9 cellular contexts compared by ENCODE assay signal in the genomic region with DNA sequence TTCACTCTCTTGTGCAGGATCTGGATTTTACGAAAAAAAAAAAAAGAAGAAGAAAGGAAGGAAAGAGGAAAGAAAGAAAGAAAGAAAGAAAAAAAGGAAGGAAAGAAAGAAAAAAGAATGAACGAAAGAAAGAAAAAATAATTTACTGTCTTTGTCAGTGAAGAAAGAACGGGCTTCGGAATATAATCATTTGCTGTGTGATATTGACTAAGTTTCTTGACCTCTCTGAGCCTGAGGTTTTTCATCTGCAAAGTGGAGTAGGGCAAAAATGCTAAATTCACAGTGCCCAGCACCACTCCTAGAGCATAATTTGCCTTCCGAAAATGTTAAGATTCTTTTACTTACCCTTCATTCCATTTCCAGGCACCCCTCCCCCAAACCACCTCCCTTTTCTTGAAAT. TPM values are rescaled to one million over a fixed set of nuclear protein-coding genes. Genes with fewer than 3 reads are reported as not detected.
A peak's percentile ranks its signal among the peaks of the same experiment; 100 is the strongest.
DNase-seq lines count a peak whose midpoint lies in the region; ATAC-seq and TF ChIP-seq lines count a peak whose summit lies in the region.
"Had no signal": no experiment of that assay in that cellular context is flagged by ENCODE, and none has a peak within 500 bp of the region (broad histone marks: within the 10 kb centered on the region; RNA-seq: fewer than 3 reads in every experiment).

No MANE protein-coding gene starts in this region.

- peaks cover under 1% of the 10 kb centered on the region for H3K36me3 ChIP-seq in suprapubic skin

- H3K4me1 Mint-ChIP-seq in activated CD8-positive, alpha-beta memory T cell treated with anti-CD3 and anti-CD28 coated beads, Interleukin-2, amount 10 ng/mL, durations not matched to agents 7 days and 5 days = peaks cover 53% of the 10 kb centered on the region
- H3K4me1 Mint-ChIP-seq in activated naive CD8-positive, alpha-beta T cell (ENCODE audit: low read depth) = peaks cover 48% of the 10 kb centered on the region

- CTCF ChIA-PET in activated CD8-positive, alpha-beta memory T cell treated with anti-CD3 and anti-CD28 coated beads, Interleukin-2, amount 10 ng/mL, durations not matched to agents 7 days and 5 days (lab: Charles Lee) = interaction anchor here (1.4 to 2.1 kb wide), 2 partner anchors 104 to 284 kb away, joined by 3 to 17 read pairs; partner anchors contain the start of gene PSMC3IP

- ATAC-seq in activated CD8-positive, alpha-beta memory T cell treated with anti-CD3 and anti-CD28 coated beads, Interleukin-2, amount 10 ng/mL, durations not matched to agents 7 days and 5 days = no peak
- no peak for ATAC-seq in GM18519 (IDR thresholded peaks at IDR 0.05; ENCODE audit: low FRiP score, unreplicated experiment)

- DNase-seq in activated CD8-positive, alpha-beta memory T cell treated with anti-CD3 and anti-CD28 coated beads, Interleukin-2, amount 10 ng/mL, durations not matched to agents 7 days and 5 days = no peak
- no peak for DNase-seq in activated CD8-positive, alpha-beta memory T cell treated with anti-CD3 and anti-CD28 coated beads for 24 hours
- DNase-seq in suprapubic skin (ENCODE audit: low spot score in 2 of 2) (no peak), cerebellar cortex (ENCODE audit: low spot score) (no peak)
- DNase-seq in activated CD8-positive, alpha-beta memory T cell treated with anti-CD3 and anti-CD28 coated beads, Interleukin-2, amount 50 U/mL, for 4 hours = no peak

- peak overlapping the region; percentile 77; the same call in 1 of the 2 replicates for H3K4me3 ChIP-seq in iPS-18c (ENCODE audit: insufficient read depth, low read depth, low read length)
- peak overlapping the region; percentile 49 for H3K4me3 ChIP-seq in suprapubic skin

- peaks cover 65% of the 10 kb centered on the region for H3K4me1 ChIP-seq in suprapubic skin

- no peak for TF ChIP-seq EP300 in suprapubic skin (IDR thresholded peaks at IDR 0.05)

- TF ChIP-seq CTCF in suprapubic skin (IDR thresholded peaks at IDR 0.05) = no peak

- H3K9me3 ChIP-seq in iPS-18c (ENCODE audit: control insufficient read depth, insufficient read depth, low read length) (no peaks in the 10 kb centered on the region), suprapubic skin (no peaks in the 10 kb centered on the region)

- H3K36me3 Mint-ChIP-seq in activated CD8-positive, alpha-beta memory T cell treated with anti-CD3 and anti-CD28 coated beads, Interleukin-2, amount 10 ng/mL, durations not matched to agents 7 days and 5 days = no peaks in the 10 kb centered on the region
- H3K36me3 Mint-ChIP-seq in activated naive CD8-positive, alpha-beta T cell = no peaks in the 10 kb centered on the region

- peaks cover 3% of the 10 kb centered on the region for H3K27me3 ChIP-seq in suprapubic skin

- 45% methylated on average over 5 of the region's 5 CpGs for WGBS in suprapubic skin

- no peaks in the 10 kb centered on the region for H3K9me3 Mint-ChIP-seq in activated CD8-positive, alpha-beta memory T cell treated with anti-CD3 and anti-CD28 coated beads, Interleukin-2, amount 10 ng/mL, durations not matched to agents 7 days and 5 days (ENCODE audit: low read depth)
- no peaks in the 10 kb centered on the region for H3K9me3 Mint-ChIP-seq in activated naive CD8-positive, alpha-beta T cell (ENCODE audit: low read depth)

- peak overlapping the region; percentile 31 for H3K27ac ChIP-seq in suprapubic skin
- H3K27ac ChIP-seq: C4-2B had no signal

- peaks cover 39% of the 10 kb centered on the region for H3K27me3 Mint-ChIP-seq in activated CD8-positive, alpha-beta memory T cell treated with anti-CD3 and anti-CD28 coated beads, Interleukin-2, amount 10 ng/mL, durations not matched to agents 7 days and 5 days
- H3K27me3 Mint-ChIP-seq in activated naive CD8-positive, alpha-beta T cell = peaks cover 10% of the 10 kb centered on the region

- no peak for TF ChIP-seq POLR2A in suprapubic skin (IDR thresholded peaks at IDR 0.05)

- peak overlapping the region; percentile 46 for H3K4me3 Mint-ChIP-seq in activated CD8-positive, alpha-beta memory T cell treated with anti-CD3 and anti-CD28 coated beads, Interleukin-2, amount 10 ng/mL, durations not matched to agents 7 days and 5 days
- H3K4me3 Mint-ChIP-seq in activated naive CD8-positive, alpha-beta T cell = peak overlapping the region; percentile 74

- no peak overlapping the region for H3K27ac Mint-ChIP-seq in activated CD8-positive, alpha-beta memory T cell treated with anti-CD3 and anti-CD28 coated beads, Interleukin-2, amount 10 ng/mL, durations not matched to agents 7 days and 5 days
- H3K27ac Mint-ChIP-seq in activated naive CD8-positive, alpha-beta T cell = no peak overlapping the region

RNA-seq across cellular contexts. Expression of gene CCR10, which starts 0.3 kb away (rescaled TPM):
- total RNA-seq in activated CD8-positive, alpha-beta memory T cell treated with anti-CD3 and anti-CD28 coated beads, Interleukin-2, amount 10 ng/mL, durations not matched to agents 7 days and 5 days = under 1 TPM in 1 of 2 experiments, not detected in 1; 0.45 TPM
- 1 to 10 TPM in 2 of 4 donors, under 1 TPM in 2; 0.29 to 1.2 (median 0.85) TPM for total RNA-seq in suprapubic skin

RNA-seq across cellular contexts. Expression of gene CNTNAP1, which starts 0.4 kb away (rescaled TPM):
- total RNA-seq in activated CD8-positive, alpha-beta memory T cell treated with anti-CD3 and anti-CD28 coated beads, Interleukin-2, amount 10 ng/mL, durations not matched to agents 7 days and 5 days = 1 to 10 TPM in 1 of 2 experiments, under 1 TPM in 1; 0.61 to 1.9 TPM
- total RNA-seq in suprapubic skin = 1 to 10 TPM in 3 of 4 donors, under 1 TPM in 1; 0.79 to 3.3 (median 1.2) TPM

RNA-seq across cellular contexts. Expression of gene PLEKHH3, which starts 5.2 kb away (rescaled TPM):
- total RNA-seq in activated CD8-positive, alpha-beta memory T cell treated with anti-CD3 and anti-CD28 coated beads, Interleukin-2, amount 10 ng/mL, durations not matched to agents 7 days and 5 days = 1 to 10 TPM; 1.3 to 1.4 TPM
- total RNA-seq in suprapubic skin = 10 to 100 TPM; 38.7 to 58.4 (median 45.3) TPM

RNA-seq across cellular contexts. Expression of gene TUBG2, which starts 22.9 kb away (rescaled TPM):
- total RNA-seq in activated CD8-positive, alpha-beta memory T cell treated with anti-CD3 and anti-CD28 coated beads, Interleukin-2, amount 10 ng/mL, durations not matched to agents 7 days and 5 days = 10 to 100 TPM; 13.5 to 14.6 TPM
- 10 to 100 TPM; 10.9 to 32.3 (median 12.7) TPM for total RNA-seq in suprapubic skin

Comparison
In these comparisons a context has a peak if more than half of its experiments do, and no peak if none do; other contexts are left out.
1. RNA of gene PLEKHH3, which starts 5.2 kb away (total RNA-seq): 38.7 to 58.4 TPM in suprapubic skin; 1.3 to 1.4 TPM in activated CD8-positive, alpha-beta memory T cell treated with anti-CD3 and anti-CD28 coated beads, Interleukin-2, amount 10 ng/mL, durations not matched to agents 7 days and 5 days; every median in the first group is over 10 times any median in the second.